Comparison of ENCODE assay signal across 19 cellular contexts in the genomic region with DNA sequence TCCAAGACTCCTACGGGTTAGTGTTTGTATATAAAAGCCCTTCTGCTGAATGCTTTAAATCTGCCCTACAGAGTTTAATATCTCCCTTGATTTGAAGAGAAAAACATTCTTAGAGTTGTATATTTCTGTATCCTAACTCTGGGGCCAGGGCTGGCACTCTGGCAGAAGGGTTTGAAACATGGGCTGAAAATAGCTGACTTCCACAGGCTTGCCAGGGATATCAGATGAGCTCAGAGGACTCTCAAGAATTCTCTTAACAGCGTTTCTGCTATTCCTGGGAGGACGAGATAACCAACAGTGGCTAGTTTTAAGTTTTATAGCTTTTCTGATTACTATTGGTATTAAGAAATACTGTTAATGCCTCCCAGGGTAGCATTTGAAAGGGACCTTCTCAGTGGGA.
"Had no signal": no experiment of that assay in that cellular context is flagged by ENCODE, and none has a peak within 500 bp of the region (broad histone marks: within the 10 kb centered on the region; RNA-seq: fewer than 3 reads in every experiment).

No MANE protein-coding gene starts in this region.

- H3K4me1 ChIP-seq: SJCRH30 had no signal

- H3K4me3 ChIP-seq: SJCRH30 had no signal

- DNase-seq: KBM-7, MV-4-11, NCI-H1048, NCI-H1105, NCI-H1417, NCI-H1436 treated with DMSO at 0.1 percent for 48 hours, NCI-H1694, NCI-H187 treated with DMSO at 0.1 percent for 48 hours, NCI-H2029 treated with DMSO at 0.1 percent for 48 hours, NCI-H2171 treated with DMSO at 0.1 percent for 48 hours, NCI-H345, NCI-H524, NCI-H526 treated with DMSO at 0.1 percent for 48 hours, NCI-H774, RPMI8226, SHP77 treated with DMSO at 0.1 percent for 48 hours, SJCRH30 had no signal

- H3K36me3 ChIP-seq: SJCRH30 had no signal

- H3K27me3 ChIP-seq: SJCRH30 had no signal

- ATAC-seq: SK-N-SH treated with all-trans-retinoic acid at 6 μM for 48 hours had no signal

- FAIRE-seq: RCC 7860 had no signal

- H3K27ac ChIP-seq: SJCRH30 had no signal

- H3K9me3 ChIP-seq: SJCRH30 had no signal
